8 cellular contexts compared by ENCODE assay signal in the genomic region with DNA sequence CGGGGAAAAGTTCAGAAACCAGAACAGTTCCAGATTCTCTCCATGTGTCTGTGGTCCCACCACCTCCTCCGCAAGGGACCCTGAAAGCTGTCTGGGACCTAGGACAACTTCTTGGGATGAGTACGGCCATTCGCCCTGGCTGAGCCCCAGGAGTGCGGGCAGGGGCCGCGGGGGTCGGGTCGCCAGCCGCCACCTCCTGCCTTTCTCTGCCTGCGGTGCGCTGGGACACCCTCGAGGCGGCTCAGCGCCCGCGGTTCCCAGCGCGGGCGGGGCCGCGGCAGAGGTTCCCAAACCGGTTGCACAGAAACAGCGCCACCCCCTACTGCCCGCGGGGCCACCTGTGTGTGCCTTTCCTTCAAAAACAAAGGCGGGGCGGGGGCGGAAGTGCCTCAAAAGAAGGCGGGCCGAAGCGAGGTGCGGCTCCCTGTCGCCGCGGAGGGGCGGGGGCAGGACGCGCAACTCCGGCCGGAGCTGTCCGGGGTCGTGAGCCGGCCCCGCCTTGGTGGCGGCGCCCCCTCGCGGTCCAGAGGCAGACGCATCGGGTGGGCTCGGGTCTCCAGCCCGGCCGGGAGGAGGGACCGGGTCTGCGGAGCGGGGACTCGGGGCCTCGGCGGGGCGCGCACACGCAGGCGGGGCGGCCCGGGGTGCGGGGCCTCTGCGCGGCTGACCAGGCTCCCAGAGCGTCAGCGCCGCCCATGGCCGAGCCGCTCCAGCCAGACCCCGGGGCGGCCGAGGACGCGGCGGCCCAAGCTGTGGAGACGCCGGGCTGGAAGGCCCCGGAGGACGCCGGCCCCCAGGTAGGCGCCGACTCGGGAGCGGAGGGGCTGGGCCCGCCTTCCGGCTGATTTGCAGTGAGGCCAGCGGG. TPM values are rescaled to one million over a fixed set of nuclear protein-coding genes. Genes with fewer than 3 reads are reported as not detected.
DNase-seq lines count a peak whose midpoint lies in the region; ATAC-seq lines count a peak whose summit lies in the region.

A gene with protein sequence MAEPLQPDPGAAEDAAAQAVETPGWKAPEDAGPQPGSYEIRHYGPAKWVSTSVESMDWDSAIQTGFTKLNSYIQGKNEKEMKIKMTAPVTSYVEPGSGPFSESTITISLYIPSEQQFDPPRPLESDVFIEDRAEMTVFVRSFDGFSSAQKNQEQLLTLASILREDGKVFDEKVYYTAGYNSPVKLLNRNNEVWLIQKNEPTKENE (plus strand): TSS at position 423 of the 865 bp plus-strand sequence. CDS start 273 bp downstream, at position 696.

- H3K4me3 ChIP-seq in endocrine pancreas (ENCODE audit: control insufficient read depth, insufficient read depth, low read length) (peak within 1 kb of the TSS; percentile 50), mesendoderm (ENCODE audit: low read length) (peak within 1 kb of the TSS; percentile 62)

- peaks cover 11% of the 10 kb centered on the region for H3K79me2 ChIP-seq in mesendoderm (ENCODE audit: control insufficient read depth, insufficient read depth, low read length)

- DNase-seq in CMK (ENCODE audit: low read depth) (peak; percentile 67), HUDEP-2 (lab: John Stamatoyannopoulos, UW; ENCODE audit: unreplicated experiment in 76 of 76) (peak in 75 of 76 experiments; percentile 62 to 98 (median 89)), NOMO-1 treated with DMSO at 0.1 percent for 48 hours (lab: John Stamatoyannopoulos, UW; ENCODE audit: unreplicated experiment) (peak; percentile 92), mesendoderm (peak; percentile 99)
- peak; percentile 54 to 73 (median 63) for DNase-seq in activated CD8-positive, alpha-beta memory T cell treated with anti-CD3 and anti-CD28 coated beads for 48 hours (ENCODE audit: low read depth in 2 of 3, low spot score in 2 of 3)
- DNase-seq in stimulated activated CD8-positive, alpha-beta memory T cell treated with anti-CD3 and anti-CD28 coated beads, Interleukin-15, amount 100 ng/mL, for 1 hour (ENCODE audit: low read depth): peak; percentile 90

- H3K4me1 ChIP-seq in endocrine pancreas (ENCODE audit: control insufficient read depth, insufficient read depth, low read length): peaks cover 9% of the 10 kb centered on the region
- H3K4me1 ChIP-seq in mesendoderm (ENCODE audit: control insufficient read depth, low read depth, low read length): peaks cover 2% of the 10 kb centered on the region

- H3K23ac ChIP-seq in mesendoderm (ENCODE audit: low read length): peak within 1 kb of the TSS; percentile 95

- H3K18ac ChIP-seq in mesendoderm (ENCODE audit: low read length): peak within 1 kb of the TSS; percentile 97

- no peaks in the 10 kb centered on the region for H3K9me3 ChIP-seq in endocrine pancreas (ENCODE audit: control insufficient read depth, low read length)

- peak within 1 kb of the TSS; percentile 92 for H3K27ac ChIP-seq in mesendoderm (ENCODE audit: low read depth, low read length)

- H3K27me3 ChIP-seq in endocrine pancreas (ENCODE audit: control insufficient read depth, insufficient read depth, low read length) (no peaks in the 10 kb centered on the region), mesendoderm (ENCODE audit: insufficient read depth, low read length, poor library complexity) (no peaks in the 10 kb centered on the region)

- peak within 1 kb of the TSS; percentile 74 for H2BK5ac ChIP-seq in mesendoderm (ENCODE audit: low read length)

- peak within 1 kb of the TSS; percentile 68 for H4K8ac ChIP-seq in mesendoderm (ENCODE audit: low read depth, low read length)

- peaks cover 2% of the 10 kb centered on the region for H3K79me1 ChIP-seq in mesendoderm (ENCODE audit: low read length)

- peak within 1 kb of the TSS; percentile 95 for H3K56ac ChIP-seq in mesendoderm (ENCODE audit: low read length)

- ATAC-seq in GM21367 (IDR thresholded peaks at IDR 0.05; ENCODE audit: unreplicated experiment): peak; percentile 79

- peak within 1 kb of the TSS; percentile 63 for H2BK120ac ChIP-seq in mesendoderm (ENCODE audit: low read depth, low read length)

- no peak within 1 kb of the TSS for H2BK15ac ChIP-seq in mesendoderm (replicated peaks; ENCODE audit: low read depth)

- H3K9ac ChIP-seq in endocrine pancreas (ENCODE audit: control insufficient read depth, insufficient read depth, low read length) (peak within 1 kb of the TSS; percentile 87), mesendoderm (ENCODE audit: low read length) (peak within 1 kb of the TSS; percentile 88)

- H4K5ac ChIP-seq in mesendoderm (ENCODE audit: low read length): no peak within 1 kb of the TSS

- H2AK5ac ChIP-seq in mesendoderm (ENCODE audit: low read length): no peak within 1 kb of the TSS

- H3K4me2 ChIP-seq in mesendoderm (ENCODE audit: low read length): peak within 1 kb of the TSS; percentile 78

- no CpG with 5 or more reads among the region's 92 CpGs for WGBS in mesendoderm (ENCODE audit: extremely low coverage, insufficient coverage, low lambda C conversion rate)

- H3K4ac ChIP-seq in mesendoderm (ENCODE audit: low read depth, low read length): peak within 1 kb of the TSS; percentile 94

- H3K36me3 ChIP-seq in endocrine pancreas (ENCODE audit: control insufficient read depth, insufficient read depth, low read length) (no peaks in the 10 kb centered on the region), mesendoderm (ENCODE audit: control insufficient read depth, insufficient read depth, low read length) (peaks cover 7% of the 10 kb centered on the region)

RNA-seq across cellular contexts. Expression of the gene that starts here (rescaled TPM):
- polyA plus RNA-seq in mesendoderm (2013, experiment 1 of 2): 316 TPM
- polyA plus RNA-seq in mesendoderm (2013, experiment 2 of 2): 316 TPM

Comparison
In these comparisons a context has a peak if more than half of its experiments do, and no peak if none do; other contexts are left out.
1. Peak in every context shown above with its lines: DNase-seq, ATAC-seq, H3K4me3 ChIP-seq and H3K27ac ChIP-seq.